14 cellular contexts compared by ENCODE assay signal in genomic region chr12:47894068-47894467, GRCh38. TPM values are rescaled to one million over a fixed set of nuclear protein-coding genes. Genes with fewer than 3 reads are reported as not detected.
A peak's percentile ranks its signal among the peaks of the same experiment; 100 is the strongest.
DNase-seq lines count a peak whose midpoint lies in the region; ATAC-seq, FAIRE-seq and TF ChIP-seq lines count a peak whose summit lies in the region.
"Had no signal": no experiment of that assay in that cellular context is flagged by ENCODE, and none has a peak within 500 bp of the region (broad histone marks: within the 10 kb centered on the region; RNA-seq: fewer than 3 reads in every experiment).

No MANE protein-coding gene starts in this region.

- DNase-seq in activated B cell treated with CpG ODN at 0.5 μM for 24 hours, result no peak
- DNase-seq in H54 (ENCODE audit: insufficient read length, low spot score), result no peak
- DNase-seq in effector memory CD8-positive, alpha-beta T cell, result no peak
- DNase-seq: activated CD4-positive, CD25-positive, alpha-beta regulatory T cell; amygdala; gastrocnemius medialis; NCI-H2081; NCI-H69; PC-9 had no signal

- peaks cover 15% of the 10 kb centered on the region for H3K4me1 Mint-ChIP-seq in activated B cell treated with CpG ODN at 0.5 μM for 24 hours
- peaks cover 0 to 8% of the 10 kb centered on the region in 2 donors for H3K4me1 Mint-ChIP-seq in effector memory CD8-positive, alpha-beta T cell (ENCODE audit: low read depth in 2 of 2)

- H3K27me3 ChIP-seq in parathyroid adenoma (ENCODE audit: control insufficient read depth, insufficient read depth, low read length), result no peaks in the 10 kb centered on the region
- H3K27me3 ChIP-seq: gastrocnemius medialis had no signal

- no peak overlapping the region for H2AFZ ChIP-seq in parathyroid adenoma
- H2AFZ ChIP-seq: PC-9 had no signal

- H3K9me3 Mint-ChIP-seq in activated B cell treated with CpG ODN at 0.5 μM for 24 hours, result no peaks in the 10 kb centered on the region
- H3K9me3 Mint-ChIP-seq in effector memory CD8-positive, alpha-beta T cell, result no peaks in the 10 kb centered on the region

- peak overlapping the region; percentile 23 for H3K4me2 ChIP-seq in parathyroid adenoma (ENCODE audit: low read length)
- H3K4me2 ChIP-seq: PC-9 had no signal

- peaks cover 89% of the 10 kb centered on the region for H3K4me1 ChIP-seq in parathyroid adenoma
- H3K4me1 ChIP-seq: gastrocnemius medialis had no signal

- CTCF ChIA-PET in activated B cell treated with CpG ODN at 0.5 μM for 24 hours (lab: Charles Lee), result interaction anchor here (1.3 kb wide), 1 partner anchor 56 kb away, joined by 3 read pairs; no protein-coding TSS in a partner anchor

- peaks cover 53% of the 10 kb centered on the region for H3K79me2 ChIP-seq in parathyroid adenoma

- no peak for TF ChIP-seq POLR2A in H54 (IDR thresholded peaks at IDR 0.05; ENCODE audit: low read depth, low read length)

- ATAC-seq in GM18502 (IDR thresholded peaks at IDR 0.05; ENCODE audit: poor library complexity, unreplicated experiment) (peak; percentile 48), GM21423 (IDR thresholded peaks at IDR 0.05; ENCODE audit: unreplicated experiment) (peak; percentile 59), activated B cell treated with CpG ODN at 0.5 μM for 24 hours (ENCODE audit: low read depth) (peak; percentile 64), GM19397 (IDR thresholded peaks at IDR 0.05; ENCODE audit: unreplicated experiment) (no peak)
- no peak for ATAC-seq in effector memory CD8-positive, alpha-beta T cell (replicated peaks)
- ATAC-seq: gastrocnemius medialis had no signal

- intact Hi-C loops in activated B cell treated with CpG ODN at 0.5 μM for 24 hours (cut with micrococcal nuclease), result no loop called here

- TF ChIP-seq CTCF in activated B cell treated with CpG ODN at 0.5 μM for 24 hours (IDR thresholded peaks at IDR 0.05) (no peak), parathyroid adenoma (IDR thresholded peaks at IDR 0.05) (no peak)

- no peak for FAIRE-seq in H54 (lab: Jason Lieb, UNC)

- POLR2A ChIA-PET in activated B cell treated with CpG ODN at 0.5 μM for 24 hours (lab: Charles Lee), result interaction anchor here (0.6 kb wide), 1 partner anchor 81 kb away, joined by 3 read pairs; no protein-coding TSS in a partner anchor

- H3K4me3 Mint-ChIP-seq in activated B cell treated with CpG ODN at 0.5 μM for 24 hours, result no peak overlapping the region
- no peak overlapping the region for H3K4me3 Mint-ChIP-seq in effector memory CD8-positive, alpha-beta T cell

- H3K9ac ChIP-seq in parathyroid adenoma, result no peak overlapping the region

- no peaks in the 10 kb centered on the region for H3K9me3 ChIP-seq in parathyroid adenoma (ENCODE audit: control insufficient read depth, low read length)
- H3K9me3 ChIP-seq: gastrocnemius medialis had no signal

- no peak overlapping the region for H3K27ac Mint-ChIP-seq in activated B cell treated with CpG ODN at 0.5 μM for 24 hours
- no peak overlapping the region for H3K27ac Mint-ChIP-seq in effector memory CD8-positive, alpha-beta T cell

- H3K36me3 ChIP-seq in parathyroid adenoma (ENCODE audit: control insufficient read depth, insufficient read depth, low read length), result no peaks in the 10 kb centered on the region
- H3K36me3 ChIP-seq: gastrocnemius medialis had no signal

- peaks cover 17% of the 10 kb centered on the region for H3K27me3 Mint-ChIP-seq in activated B cell treated with CpG ODN at 0.5 μM for 24 hours
- H3K27me3 Mint-ChIP-seq in effector memory CD8-positive, alpha-beta T cell, result peaks cover 17 to 45% of the 10 kb centered on the region in 2 donors

- H3K36me3 Mint-ChIP-seq in activated B cell treated with CpG ODN at 0.5 μM for 24 hours (ENCODE audit: low read depth), result no peaks in the 10 kb centered on the region
- peaks cover 3% of the 10 kb centered on the region for H3K36me3 Mint-ChIP-seq in effector memory CD8-positive, alpha-beta T cell (ENCODE audit: insufficient read depth)

- H3K27ac ChIP-seq in parathyroid adenoma, result peak overlapping the region; percentile 96
- H3K27ac ChIP-seq: gastrocnemius medialis, PC-9 had no signal

- H3K4me3 ChIP-seq in parathyroid adenoma (ENCODE audit: low read depth, low read length), result no peak overlapping the region
- H3K4me3 ChIP-seq: gastrocnemius medialis, PC-9, skin epidermis had no signal

RNA-seq across cellular contexts. Expression of gene VDR, which starts 10.7 kb away (rescaled TPM):
- 0.64 and 0.86 TPM in 2 replicates for total RNA-seq in activated B cell treated with CpG ODN at 0.5 μM for 24 hours

Comparison
In these comparisons a context has a peak if more than half of its experiments do, and no peak if none do; other contexts are left out.
1. ATAC-seq: peak in GM18502 (single experiment), GM21423 (single experiment) and activated B cell treated with CpG ODN at 0.5 μM for 24 hours (single experiment); none in GM19397 (single experiment) and effector memory CD8-positive, alpha-beta T cell (single experiment).